Comparison of ENCODE assay signal across 15 cellular contexts in genomic region chr6:145631374-145631773, GRCh38.
"Had no signal": no experiment of that assay in that cellular context is flagged by ENCODE, and none has a peak within 500 bp of the region (broad histone marks: within the 10 kb centered on the region; RNA-seq: fewer than 3 reads in every experiment).

No MANE protein-coding gene starts in this region.

- DNase-seq: activated CD4-positive, alpha-beta memory T cell treated with anti-CD3 and anti-CD28 coated beads, Interleukin-2, amount 10 ng/mL, durations not matched to agents 7 days and 5 days; activated CD4-positive, alpha-beta T cell treated with anti-CD3 and anti-CD28 coated beads for 4 hours; activated effector memory CD4-positive, alpha-beta T cell treated with Interleukin-2 at 50 U/mL for 16 hours; activated naive CD4-positive, alpha-beta T cell treated with anti-CD3 and anti-CD28 coated beads, Interleukin-2, amount 50 U/mL, for 16 hours; activated T-cell treated with anti-CD3 and anti-CD28 coated beads, Interleukin-2, amount 50 U/mL, for 4 hours; dermis blood vessel endothelial cell; endodermal cell; gastrocnemius medialis; heart left ventricle; immature natural killer cell; left cardiac atrium; lower lobe of right lung; right lobe of liver; trophoblast cell had no signal

- ATAC-seq: activated T-cell treated with anti-CD3 and anti-CD28 coated beads, Interleukin-2, amount 50 U/mL, for 4 hours; gastrocnemius medialis; heart left ventricle; lower lobe of right lung; WTC11 had no signal
